ENCODE assay signal across 11 cellular contexts in the genomic region with DNA sequence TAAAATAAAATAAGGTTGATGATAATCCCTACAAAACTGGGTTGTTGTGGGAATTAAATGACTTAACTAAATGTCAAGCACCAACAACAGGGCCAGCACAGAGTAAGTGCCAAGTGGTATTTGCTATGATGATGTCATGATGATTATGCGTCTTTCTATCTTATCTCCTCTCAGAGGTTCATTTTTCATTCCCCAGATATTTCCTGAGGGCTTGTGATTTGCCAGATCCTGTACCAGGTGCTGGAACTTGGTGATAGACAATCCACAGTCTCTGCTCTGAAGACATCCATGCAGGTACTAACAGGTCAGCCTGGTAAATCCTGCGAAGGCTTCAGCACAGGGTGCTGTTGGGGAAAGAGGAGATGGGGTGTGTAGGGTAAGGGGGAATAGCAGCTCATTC. TPM values are rescaled to one million over a fixed set of nuclear protein-coding genes. Genes with fewer than 3 reads are reported as not detected.
DNase-seq lines count a peak whose midpoint lies in the region; ATAC-seq, FAIRE-seq and TF ChIP-seq lines count a peak whose summit lies in the region.
"Had no signal": no experiment of that assay in that cellular context is flagged by ENCODE, and none has a peak within 500 bp of the region (broad histone marks: within the 10 kb centered on the region; RNA-seq: fewer than 3 reads in every experiment).

No MANE protein-coding gene starts in this region.

- H3K36me3 ChIP-seq in ACC112 (ENCODE audit: insufficient read depth, low read length), result no peaks in the 10 kb centered on the region
- H3K36me3 ChIP-seq in vagina, result no peaks in the 10 kb centered on the region
- H3K36me3 ChIP-seq: MG63 had no signal

- DNase-seq in HCEC 1CT, result peak; percentile 43
- DNase-seq in iris pigment epithelial cell (ENCODE audit: low read depth), result peak; percentile 80
- DNase-seq in GM12892 (ENCODE audit: insufficient read length), result no peak
- DNase-seq in activated naive CD4-positive, alpha-beta T cell treated with anti-CD3 and anti-CD28 coated beads, Interleukin-2, amount 50 U/mL, for 16 hours, result no peak
- no peak for DNase-seq in vagina (ENCODE audit: extremely low spot score in 2 of 2)
- DNase-seq: activated CD4-positive, alpha-beta T cell treated with anti-CD3 and anti-CD28 coated beads for 1 hour; MG63; retina had no signal

- H3K27ac Mint-ChIP-seq in activated T-helper 17 cell treated with anti-CD3 and anti-CD28 coated beads, Interleukin-2, amount 50 U/mL, for 72 hours, result peak overlapping the region; percentile 20

- H3K4me3 Mint-ChIP-seq in activated T-helper 17 cell treated with anti-CD3 and anti-CD28 coated beads, Interleukin-2, amount 50 U/mL, for 72 hours, result no peak overlapping the region

- H3K4me1 ChIP-seq in ACC112 (ENCODE audit: control insufficient read depth, insufficient read depth, low read length, unreplicated experiment) (peaks cover 34% of the 10 kb centered on the region), vagina (no peaks in the 10 kb centered on the region)

- H3K36me3 Mint-ChIP-seq in activated T-helper 17 cell treated with anti-CD3 and anti-CD28 coated beads, Interleukin-2, amount 50 U/mL, for 72 hours (ENCODE audit: low read depth), result no peaks in the 10 kb centered on the region

- TF ChIP-seq POLR2A in GM12892 (IDR thresholded peaks at IDR 0.05; ENCODE audit: low read depth, low read length) (no peak), vagina (IDR thresholded peaks at IDR 0.05) (no peak)

- H3K9me3 Mint-ChIP-seq in activated T-helper 17 cell treated with anti-CD3 and anti-CD28 coated beads, Interleukin-2, amount 50 U/mL, for 72 hours, result no peaks in the 10 kb centered on the region

- H3K4me1 Mint-ChIP-seq in activated T-helper 17 cell treated with anti-CD3 and anti-CD28 coated beads, Interleukin-2, amount 50 U/mL, for 72 hours, result peaks cover 13% of the 10 kb centered on the region

- ATAC-seq in activated T-helper 17 cell treated with anti-CD3 and anti-CD28 coated beads, Interleukin-2, amount 50 U/mL, for 72 hours (replicated peaks), result no peak
- ATAC-seq in GM21381 (IDR thresholded peaks at IDR 0.05; ENCODE audit: unreplicated experiment), result no peak

- H3K27me3 ChIP-seq in ACC112 (ENCODE audit: insufficient read depth, low read length) (no peaks in the 10 kb centered on the region), vagina (no peaks in the 10 kb centered on the region)
- H3K27me3 ChIP-seq: MG63 had no signal

- no peaks in the 10 kb centered on the region for H3K27me3 Mint-ChIP-seq in activated T-helper 17 cell treated with anti-CD3 and anti-CD28 coated beads, Interleukin-2, amount 50 U/mL, for 72 hours

- no peaks in the 10 kb centered on the region for H3K9me3 ChIP-seq in vagina
- H3K9me3 ChIP-seq: MG63 had no signal

- H3K79me2 ChIP-seq in ACC112 (ENCODE audit: control insufficient read depth, insufficient read depth, low read length, unreplicated experiment), result no peaks in the 10 kb centered on the region

- H2AFZ ChIP-seq in ACC112 (ENCODE audit: low read length, unreplicated experiment), result no peak overlapping the region

- H3K4me3 ChIP-seq in ACC112 (ENCODE audit: low read depth, low read length) (no peak overlapping the region), vagina (no peak overlapping the region)
- H3K4me3 ChIP-seq: MG63 had no signal

- no peak for TF ChIP-seq CTCF in vagina (IDR thresholded peaks at IDR 0.05)

- H3K27ac ChIP-seq in ACC112 (ENCODE audit: low read depth, low read length) (peak overlapping the region; percentile 55), vagina (no peak overlapping the region)

- FAIRE-seq in GM12892 (lab: Jason Lieb, UNC), result no peak

- intact Hi-C loops in vagina (cut with DNase I), result no loop called here

RNA-seq across cellular contexts. Expression of a gene that starts 8.2 kb away (rescaled TPM):
- 100 to 1,000 TPM; 782 to 800 TPM for total RNA-seq in activated T-helper 17 cell treated with anti-CD3 and anti-CD28 coated beads, Interleukin-2, amount 50 U/mL, for 72 hours
- polyA plus RNA-seq in GM12892 (2012; ENCODE audit: missing spikeins), result 155 TPM
- total RNA-seq in vagina, result 333 TPM

Comparison
In these comparisons a context has a peak if more than half of its experiments do, and no peak if none do; other contexts are left out.
1. DNase-seq: peak in HCEC 1CT (single experiment) and iris pigment epithelial cell (single experiment); none in GM12892 (single experiment), activated naive CD4-positive, alpha-beta T cell treated with anti-CD3 and anti-CD28 coated beads, Interleukin-2, amount 50 U/mL, for 16 hours (single experiment) and vagina (0 of 2).